Comparison of ENCODE assay signal across 8 cellular contexts in the genomic region with DNA sequence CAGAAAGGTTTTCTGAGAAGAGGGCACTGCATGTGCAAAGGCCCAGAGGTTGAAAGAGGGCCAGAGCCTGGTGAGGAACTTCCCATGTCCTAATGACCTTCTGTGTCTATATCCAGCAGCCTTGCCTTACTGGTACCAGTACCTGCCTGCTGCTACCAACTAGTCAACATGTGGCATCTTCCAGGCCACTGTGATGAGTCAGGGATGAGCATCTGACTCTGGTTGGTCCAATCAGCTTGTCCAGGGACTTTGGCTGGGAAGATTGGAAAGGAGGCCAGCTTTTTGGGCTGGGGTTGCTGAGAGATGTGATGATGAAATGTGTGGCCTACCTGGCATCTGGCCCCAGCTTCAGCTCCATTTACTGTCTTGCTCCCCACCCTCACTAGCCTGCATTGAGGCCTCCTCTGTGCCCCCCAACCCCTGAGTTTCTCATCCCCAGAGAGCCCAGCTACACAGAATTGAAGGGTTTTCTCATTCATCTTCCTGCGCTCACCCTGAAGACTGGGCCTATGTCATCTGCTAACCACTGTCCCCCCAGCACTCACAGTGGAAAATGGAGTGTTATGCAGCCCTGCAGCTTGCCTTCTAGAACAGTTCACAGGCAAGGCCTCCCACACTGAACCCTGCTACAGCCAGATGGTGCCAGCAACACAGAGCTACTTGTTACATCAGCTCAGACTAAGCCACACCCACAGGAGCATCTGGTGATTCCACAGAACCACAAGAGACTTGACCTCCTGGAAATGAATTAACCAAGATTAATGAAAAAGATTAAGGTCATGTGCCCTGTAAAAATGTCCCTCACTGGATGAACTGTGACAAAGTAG. TPM values are rescaled to one million over a fixed set of nuclear protein-coding genes. Genes with fewer than 3 reads are reported as not detected.
A peak's percentile ranks its signal among the peaks of the same experiment; 100 is the strongest.
DNase-seq lines count a peak whose midpoint lies in the region; ATAC-seq and TF ChIP-seq lines count a peak whose summit lies in the region.

No MANE protein-coding gene starts in this region.

- H3K27me3 Mint-ChIP-seq in activated CD4-positive, alpha-beta T cell treated with anti-CD3 and anti-CD28 coated beads for 36 hours: no peaks in the 10 kb centered on the region
- no peaks in the 10 kb centered on the region for H3K27me3 Mint-ChIP-seq in activated CD8-positive, alpha-beta T cell treated with anti-CD3 and anti-CD28 coated beads, Interleukin-2, amount 10 ng/mL, durations not matched to agents 7 days and 5 days (ENCODE audit: low read depth)
- H3K27me3 Mint-ChIP-seq in naive thymus-derived CD8-positive, alpha-beta T cell: no peaks in the 10 kb centered on the region

- DNase-seq in activated CD4-positive, alpha-beta T cell treated with anti-CD3 and anti-CD28 coated beads for 36 hours: peak; percentile 81
- no peak for DNase-seq in activated CD4-positive, alpha-beta T cell treated with anti-CD3 and anti-CD28 coated beads for 1 hour
- DNase-seq in NCI-H446 treated with DMSO at 0.1 percent for 48 hours (lab: John Stamatoyannopoulos, UW) (peak; percentile 69), esophagus squamous epithelium (lab: John Stamatoyannopoulos, UW) (no peak), uterus (peak; percentile 66 to 72)
- peak; percentile 80 for DNase-seq in activated CD8-positive, alpha-beta T cell treated with anti-CD3 and anti-CD28 coated beads, Interleukin-2, amount 10 ng/mL, durations not matched to agents 7 days and 5 days
- DNase-seq in naive thymus-derived CD8-positive, alpha-beta T cell: peak in 5 of 10 donors; percentile 28 to 75 (median 45)

- peak overlapping the region; percentile 99 for H3K4me3 Mint-ChIP-seq in activated CD4-positive, alpha-beta T cell treated with anti-CD3 and anti-CD28 coated beads for 36 hours
- H3K4me3 Mint-ChIP-seq in activated CD8-positive, alpha-beta T cell treated with anti-CD3 and anti-CD28 coated beads, Interleukin-2, amount 10 ng/mL, durations not matched to agents 7 days and 5 days: peak overlapping the region; percentile 96
- peak overlapping the region; percentile 88 to 99 (median 96) for H3K4me3 Mint-ChIP-seq in naive thymus-derived CD8-positive, alpha-beta T cell

- no peaks in the 10 kb centered on the region for H3K9me3 ChIP-seq in esophagus squamous epithelium
- H3K9me3 ChIP-seq in uterus: no peaks in the 10 kb centered on the region

- WGBS in esophagus squamous epithelium, 2 donors: 60 to 86% methylated on average over 1 of the region's 1 CpG

- TF ChIP-seq POLR2A in esophagus squamous epithelium (IDR thresholded peaks at IDR 0.05) (no peak), uterus (IDR thresholded peaks at IDR 0.05) (no peak)

- peak; percentile 52 for ATAC-seq in activated CD4-positive, alpha-beta T cell treated with anti-CD3 and anti-CD28 coated beads for 36 hours
- peak; percentile 34 for ATAC-seq in activated CD8-positive, alpha-beta T cell treated with anti-CD3 and anti-CD28 coated beads, Interleukin-2, amount 10 ng/mL, durations not matched to agents 7 days and 5 days
- peak in 1 of 2 donors; percentile 13 for ATAC-seq in naive thymus-derived CD8-positive, alpha-beta T cell
- no peak for ATAC-seq in GM21528 (IDR thresholded peaks at IDR 0.05; ENCODE audit: low FRiP score, unreplicated experiment)

- peaks cover 37% of the 10 kb centered on the region for H3K36me3 Mint-ChIP-seq in activated CD4-positive, alpha-beta T cell treated with anti-CD3 and anti-CD28 coated beads for 36 hours (ENCODE audit: low read depth)
- H3K36me3 Mint-ChIP-seq in activated CD8-positive, alpha-beta T cell treated with anti-CD3 and anti-CD28 coated beads, Interleukin-2, amount 10 ng/mL, durations not matched to agents 7 days and 5 days (ENCODE audit: low read depth): peaks cover 54% of the 10 kb centered on the region
- H3K36me3 Mint-ChIP-seq in naive thymus-derived CD8-positive, alpha-beta T cell: peaks cover 0 to 6% (median 0%) of the 10 kb centered on the region in 3 donors

- peaks cover 49 to 72% (median 51%) of the 10 kb centered on the region in 3 donors for H3K4me1 ChIP-seq in esophagus squamous epithelium
- peaks cover 11 to 18% of the 10 kb centered on the region in 2 donors for H3K4me1 ChIP-seq in uterus

- TF ChIP-seq CTCF in esophagus squamous epithelium (IDR thresholded peaks at IDR 0.05): peak in 2 of 6 experiments; percentile 8 to 22
- TF ChIP-seq CTCF in uterus (IDR thresholded peaks at IDR 0.05): no peak

- H3K27ac ChIP-seq in esophagus squamous epithelium: peak overlapping the region; percentile 95 to 97 (median 96)
- peak overlapping the region; percentile 92 to 94 for H3K27ac ChIP-seq in uterus

- H3K9me3 Mint-ChIP-seq in activated CD4-positive, alpha-beta T cell treated with anti-CD3 and anti-CD28 coated beads for 36 hours (ENCODE audit: low read depth): peaks cover 3% of the 10 kb centered on the region
- no peaks in the 10 kb centered on the region for H3K9me3 Mint-ChIP-seq in activated CD8-positive, alpha-beta T cell treated with anti-CD3 and anti-CD28 coated beads, Interleukin-2, amount 10 ng/mL, durations not matched to agents 7 days and 5 days (ENCODE audit: insufficient read depth)
- no peaks in the 10 kb centered on the region for H3K9me3 Mint-ChIP-seq in naive thymus-derived CD8-positive, alpha-beta T cell

- peaks cover 77% of the 10 kb centered on the region for H3K4me1 Mint-ChIP-seq in activated CD4-positive, alpha-beta T cell treated with anti-CD3 and anti-CD28 coated beads for 36 hours
- H3K4me1 Mint-ChIP-seq in activated CD8-positive, alpha-beta T cell treated with anti-CD3 and anti-CD28 coated beads, Interleukin-2, amount 10 ng/mL, durations not matched to agents 7 days and 5 days (ENCODE audit: low read depth): peaks cover 75% of the 10 kb centered on the region
- peaks cover 34 to 87% (median 82%) of the 10 kb centered on the region in 4 donors for H3K4me1 Mint-ChIP-seq in naive thymus-derived CD8-positive, alpha-beta T cell

- POLR2A ChIA-PET in activated CD4-positive, alpha-beta T cell treated with anti-CD3 and anti-CD28 coated beads for 36 hours (lab: Charles Lee): interaction anchor here (0.5 to 2.5 kb wide), 7 partner anchors 8 to 296 kb away, joined by 3 to 12 read pairs (median 5); a partner anchor contains a TSS
- POLR2A ChIA-PET in activated CD8-positive, alpha-beta T cell treated with anti-CD3 and anti-CD28 coated beads, Interleukin-2, amount 10 ng/mL, durations not matched to agents 7 days and 5 days (lab: Charles Lee): interaction anchor here (1.1 to 20.7 kb wide), 5 partner anchors 8 to 43 kb away, joined by 6 to 400 read pairs (median 32); a partner anchor contains a TSS
- POLR2A ChIA-PET in naive thymus-derived CD8-positive, alpha-beta T cell (lab: Charles Lee): interaction anchor here (1.0 to 58.8 kb wide), 6 partner anchors 3 to 296 kb away, joined by 3 to 1841 read pairs (median 728); a partner anchor contains a TSS

- H3K27ac Mint-ChIP-seq in activated CD4-positive, alpha-beta T cell treated with anti-CD3 and anti-CD28 coated beads for 36 hours: peak overlapping the region; percentile 99
- peak overlapping the region; percentile 96 for H3K27ac Mint-ChIP-seq in activated CD8-positive, alpha-beta T cell treated with anti-CD3 and anti-CD28 coated beads, Interleukin-2, amount 10 ng/mL, durations not matched to agents 7 days and 5 days
- peak overlapping the region; percentile 93 to 98 (median 95) for H3K27ac Mint-ChIP-seq in naive thymus-derived CD8-positive, alpha-beta T cell

- intact Hi-C loops in activated CD4-positive, alpha-beta T cell treated with anti-CD3 and anti-CD28 coated beads for 36 hours (cut with DNase I, micrococcal nuclease): loop anchor here (1.0 kb wide), 2 partner anchors 13 to 38 kb away; a partner anchor contains a TSS
- intact Hi-C loops in esophagus squamous epithelium (cut with DNase I) (no loop called here), uterus (cut with DNase I; ENCODE audit: low total_unique reads) (no loop called here)

- H3K27me3 ChIP-seq in esophagus squamous epithelium: no peaks in the 10 kb centered on the region
- H3K27me3 ChIP-seq in uterus: no peaks in the 10 kb centered on the region

- CTCF ChIA-PET in activated CD4-positive, alpha-beta T cell treated with anti-CD3 and anti-CD28 coated beads for 36 hours (lab: Charles Lee): interaction anchor here (0.6 to 2.8 kb wide), 12 partner anchors 9 to 99 kb away, joined by 3 to 34 read pairs (median 6); a partner anchor contains a TSS
- CTCF ChIA-PET in activated CD8-positive, alpha-beta T cell treated with anti-CD3 and anti-CD28 coated beads, Interleukin-2, amount 10 ng/mL, durations not matched to agents 7 days and 5 days (lab: Charles Lee): interaction anchor here (0.7 to 13.1 kb wide), 14 partner anchors 8 to 172 kb away, joined by 3 to 143 read pairs (median 9); a partner anchor contains a TSS

- H3K4me3 ChIP-seq in esophagus squamous epithelium: peak overlapping the region in 3 of 4 donors; percentile 84 to 94 (median 93)
- no peak overlapping the region for H3K4me3 ChIP-seq in uterus

- H3K36me3 ChIP-seq in esophagus squamous epithelium: peaks cover 0 to 8% (median 4%) of the 10 kb centered on the region in 3 donors
- H3K36me3 ChIP-seq in uterus: no peaks in the 10 kb centered on the region

RNA-seq across cellular contexts. Expression of a gene that starts 1.3 kb away (rescaled TPM):
- total RNA-seq in activated CD4-positive, alpha-beta T cell treated with anti-CD3 and anti-CD28 coated beads for 36 hours: 10 to 100 TPM; 85.0 to 93.5 TPM
- 100 to 1,000 TPM; 154 to 162 TPM for total RNA-seq in activated CD8-positive, alpha-beta T cell treated with anti-CD3 and anti-CD28 coated beads, Interleukin-2, amount 10 ng/mL, durations not matched to agents 7 days and 5 days
- total RNA-seq in esophagus squamous epithelium (10 to 100 TPM; 31.6 to 74.9 (median 55.7) TPM), uterus (100 to 1,000 TPM in 1 of 4 donors, 10 to 100 TPM in 3; 45.9 to 105 (median 50.2) TPM)
- total RNA-seq in naive thymus-derived CD8-positive, alpha-beta T cell: 10 to 100 TPM; 77.2 to 77.6 TPM
- 100 to 1,000 TPM; 112 to 171 (median 142) TPM for polyA plus RNA-seq in naive thymus-derived CD8-positive, alpha-beta T cell

RNA-seq across cellular contexts. Expression of a gene that starts 5.3 kb away (rescaled TPM):
- 10 to 100 TPM; 52.9 to 59.2 TPM for total RNA-seq in activated CD4-positive, alpha-beta T cell treated with anti-CD3 and anti-CD28 coated beads for 36 hours
- 10 to 100 TPM; 90.7 to 91.9 TPM for total RNA-seq in activated CD8-positive, alpha-beta T cell treated with anti-CD3 and anti-CD28 coated beads, Interleukin-2, amount 10 ng/mL, durations not matched to agents 7 days and 5 days
- total RNA-seq in esophagus squamous epithelium: 10 to 100 TPM in 3 of 4 donors, 1 to 10 TPM in 1; 3.2 to 25.6 (median 12.3) TPM
- total RNA-seq in naive thymus-derived CD8-positive, alpha-beta T cell: 100 to 1,000 TPM; 108 to 114 TPM
- polyA plus RNA-seq in naive thymus-derived CD8-positive, alpha-beta T cell: 100 to 1,000 TPM in 2 of 3 donors, 10 to 100 TPM in 1; 68.0 to 172 (median 106) TPM
- 10 to 100 TPM; 23.9 to 32.3 (median 31.5) TPM for total RNA-seq in uterus

RNA-seq across cellular contexts. Expression of a gene that starts 14.8 kb away (rescaled TPM):
- total RNA-seq in activated CD4-positive, alpha-beta T cell treated with anti-CD3 and anti-CD28 coated beads for 36 hours: under 1 TPM; 0.59 to 0.74 TPM
- under 1 TPM; 0.52 to 0.79 TPM for total RNA-seq in activated CD8-positive, alpha-beta T cell treated with anti-CD3 and anti-CD28 coated beads, Interleukin-2, amount 10 ng/mL, durations not matched to agents 7 days and 5 days
- not detected for total RNA-seq in esophagus squamous epithelium
- 1 to 10 TPM; 2.4 to 2.8 TPM for total RNA-seq in naive thymus-derived CD8-positive, alpha-beta T cell
- not detected for polyA plus RNA-seq in naive thymus-derived CD8-positive, alpha-beta T cell
- 1 to 10 TPM in 1 of 4 donors, under 1 TPM in 1, not detected in 2; 0.14 to 1.5 TPM for total RNA-seq in uterus

RNA-seq across cellular contexts. Expression of a gene that starts 38.2 kb away (rescaled TPM):
- 100 to 1,000 TPM in 1 of 2 experiments, 10 to 100 TPM in 1; 95.2 to 113 TPM for total RNA-seq in activated CD4-positive, alpha-beta T cell treated with anti-CD3 and anti-CD28 coated beads for 36 hours
- 100 to 1,000 TPM; 131 TPM for total RNA-seq in activated CD8-positive, alpha-beta T cell treated with anti-CD3 and anti-CD28 coated beads, Interleukin-2, amount 10 ng/mL, durations not matched to agents 7 days and 5 days
- total RNA-seq in esophagus squamous epithelium: 10 to 100 TPM; 42.7 to 58.7 (median 52.9) TPM
- 100 to 1,000 TPM; 190 to 191 TPM for total RNA-seq in naive thymus-derived CD8-positive, alpha-beta T cell
- 100 to 1,000 TPM; 136 to 172 (median 146) TPM for polyA plus RNA-seq in naive thymus-derived CD8-positive, alpha-beta T cell
- total RNA-seq in uterus: 100 to 1,000 TPM in 1 of 4 donors, 10 to 100 TPM in 3; 24.6 to 128 (median 70.3) TPM

RNA-seq across cellular contexts. Expression of a gene that starts 42.3 kb away (rescaled TPM):
- 10 to 100 TPM; 52.8 to 68.7 TPM for total RNA-seq in activated CD4-positive, alpha-beta T cell treated with anti-CD3 and anti-CD28 coated beads for 36 hours
- 10 to 100 TPM; 57.7 to 60.8 TPM for total RNA-seq in activated CD8-positive, alpha-beta T cell treated with anti-CD3 and anti-CD28 coated beads, Interleukin-2, amount 10 ng/mL, durations not matched to agents 7 days and 5 days
- total RNA-seq in esophagus squamous epithelium: 10 to 100 TPM; 28.3 to 45.5 (median 35.1) TPM
- 10 to 100 TPM; 16.2 to 18.8 TPM for total RNA-seq in naive thymus-derived CD8-positive, alpha-beta T cell
- polyA plus RNA-seq in naive thymus-derived CD8-positive, alpha-beta T cell: 10 to 100 TPM; 14.7 to 28.9 (median 18.5) TPM
- total RNA-seq in uterus: 10 to 100 TPM in 3 of 4 donors, 1 to 10 TPM in 1; 4.9 to 56.2 (median 36.2) TPM

Comparison
In these comparisons a context has a peak if more than half of its experiments do, and no peak if none do; other contexts are left out.
1. DNase-seq: peak in activated CD4-positive, alpha-beta T cell treated with anti-CD3 and anti-CD28 coated beads for 36 hours (single experiment), NCI-H446 treated with DMSO at 0.1 percent for 48 hours (single experiment), activated CD8-positive, alpha-beta T cell treated with anti-CD3 and anti-CD28 coated beads, Interleukin-2, amount 10 ng/mL, durations not matched to agents 7 days and 5 days (single experiment) and uterus (2 of 2); none in activated CD4-positive, alpha-beta T cell treated with anti-CD3 and anti-CD28 coated beads for 1 hour (single experiment) and esophagus squamous epithelium (single experiment).
2. H3K4me3 ChIP-seq: peak in esophagus squamous epithelium (3 of 4); none in uterus (0 of 2).
3. intact Hi-C loops: an anchor here in activated CD4-positive, alpha-beta T cell treated with anti-CD3 and anti-CD28 coated beads for 36 hours (1.0 kb wide); none called in esophagus squamous epithelium and uterus.
4. Peak in every context shown above with its lines, with median percentiles within 50 percentile points of each other: H3K27ac Mint-ChIP-seq and H3K4me3 Mint-ChIP-seq.